ENCODE assay signal across 18 cellular contexts in genomic region chr1:23396380-23396779, GRCh38. TPM values are rescaled to one million over a fixed set of nuclear protein-coding genes. Genes with fewer than 3 reads are reported as not detected.
DNase-seq lines count a peak whose midpoint lies in the region; ATAC-seq, FAIRE-seq and TF ChIP-seq lines count a peak whose summit lies in the region.
"Had no signal": no experiment of that assay in that cellular context is flagged by ENCODE, and none has a peak within 500 bp of the region (broad histone marks: within the 10 kb centered on the region; RNA-seq: fewer than 3 reads in every experiment).

No MANE protein-coding gene starts in this region.

- H3K27ac Mint-ChIP-seq in activated T-cell treated with anti-CD3 and anti-CD28 coated beads, Interleukin-2, amount 50 U/mL, for 24 hours: no peak overlapping the region
- H3K27ac Mint-ChIP-seq: B cell had no signal

- H3K27ac ChIP-seq in HepG2 (ENCODE audit: extremely low read length, insufficient read depth, low read length) (no peak overlapping the region), right lobe of liver (no peak overlapping the region), mesenchymal stem cell (ENCODE audit: low read length, poor library complexity, severe bottlenecking) (no peak overlapping the region), stomach smooth muscle (ENCODE audit: low read length) (peak overlapping the region; percentile 11)
- H3K27ac ChIP-seq: BLaER1 treated with 17β-estradiol and CSF1 and Interleukin-3, amounts not matched to agents 10 nM and 100 nM had no signal

- no peak overlapping the region for H2BK15ac ChIP-seq in mesenchymal stem cell (ENCODE audit: low read depth, poor library complexity, severe bottlenecking)

- POLR2A ChIA-PET in HepG2 (lab: Yijun Ruan, JAX): no interaction called here

- TF ChIP-seq EP300 in HepG2 (IDR thresholded peaks at IDR 0.05; ENCODE audit: low read depth in 2 of 2, low read length in 2 of 2) (no peak), HepG2 (CRISPR knock-in tag; IDR thresholded peaks at IDR 0.05; ENCODE audit: borderline replicate concordance) (no peak)

- BruUV-seq in HepG2 (replicated peaks; lab: Mats Ljungman, UMichigan): no TSS peak

- H3K4me1 Mint-ChIP-seq in activated T-cell treated with anti-CD3 and anti-CD28 coated beads, Interleukin-2, amount 50 U/mL, for 24 hours (ENCODE audit: low read depth): peaks cover 5% of the 10 kb centered on the region
- H3K4me1 Mint-ChIP-seq: B cell; CD8-positive, alpha-beta memory T cell had no signal

- intact Hi-C loops in HepG2 (cut with micrococcal nuclease; ENCODE audit: unreplicated experiment) (no loop called here), right lobe of liver (cut with DNase I) (no loop called here)

- no peak overlapping the region for H2BK120ac ChIP-seq in mesenchymal stem cell (ENCODE audit: low read depth, low read length)

- DNase-seq in HepG2 (ENCODE audit: low spot score) (no peak), right lobe of liver (no peak), mesenchymal stem cell (no peak), COLO829 (ENCODE audit: low spot score) (no peak)
- DNase-seq in activated T-cell treated with anti-CD3 and anti-CD28 coated beads, Interleukin-2, amount 50 U/mL, for 24 hours: no peak
- DNase-seq: CD8-positive, alpha-beta memory T cell; DMS153; DMS79; GDM1; GM23248 had no signal

- H4K91ac ChIP-seq in mesenchymal stem cell (ENCODE audit: low read length): no peak overlapping the region

- WGBS in HepG2 (ENCODE audit: low lambda C conversion rate): 98% methylated on average over 2 of the region's 2 CpGs
- WGBS in right lobe of liver (ENCODE audit: insufficient coverage, low coverage, low lambda C conversion rate, missing lambda C conversion rate): 82% methylated on average over 2 of the region's 2 CpGs
- WGBS in mesenchymal stem cell: 89% methylated on average over 1 of the region's 2 CpGs

- H2AK5ac ChIP-seq in mesenchymal stem cell (ENCODE audit: low read length, severe bottlenecking): peak overlapping the region; percentile 38

- H3K9me3 ChIP-seq in HepG2 (ENCODE audit: low read length) (no peaks in the 10 kb centered on the region), right lobe of liver (no peaks in the 10 kb centered on the region), mesenchymal stem cell (ENCODE audit: control insufficient read depth, low read length) (no peaks in the 10 kb centered on the region), stomach smooth muscle (ENCODE audit: control insufficient read depth in 2 of 2, low read length in 2 of 2) (no peaks in the 10 kb centered on the region)
- H3K9me3 ChIP-seq: BLaER1 treated with 17β-estradiol and CSF1 and Interleukin-3, amounts not matched to agents 10 nM and 100 nM; HAP-1 had no signal

- no peak overlapping the region for H3K4me3 Mint-ChIP-seq in activated T-cell treated with anti-CD3 and anti-CD28 coated beads, Interleukin-2, amount 50 U/mL, for 24 hours
- H3K4me3 Mint-ChIP-seq: B cell; CD8-positive, alpha-beta memory T cell had no signal

- H4K20me1 ChIP-seq in HepG2 (ENCODE audit: insufficient read depth, low read length): no peaks in the 10 kb centered on the region
- H4K20me1 ChIP-seq: BLaER1 treated with 17β-estradiol and CSF1 and Interleukin-3, amounts not matched to agents 10 nM and 100 nM had no signal

- CTCF ChIA-PET in HepG2 (lab: Yijun Ruan, JAX; ENCODE audit: low intra/inter-chr PET ratio, low total read pairs): no interaction called here

- H3K36me3 Mint-ChIP-seq in activated T-cell treated with anti-CD3 and anti-CD28 coated beads, Interleukin-2, amount 50 U/mL, for 24 hours (ENCODE audit: low read depth): peaks cover 7% of the 10 kb centered on the region

- ATAC-seq in HepG2: no peak
- ATAC-seq in right lobe of liver: no peak
- ATAC-seq in HG03469 (IDR thresholded peaks at IDR 0.05; ENCODE audit: unreplicated experiment): no peak

- H3K4ac ChIP-seq in mesenchymal stem cell (ENCODE audit: low read depth in 1 of 2, low read length in 2 of 2): peak overlapping the region in 1 of 2 experiments; percentile 2

- H3K4me2 ChIP-seq in HepG2 (ENCODE audit: low read depth, low read length) (no peak overlapping the region), mesenchymal stem cell (ENCODE audit: low read length, poor library complexity, severe bottlenecking) (no peak overlapping the region)
- H3K4me2 ChIP-seq: BLaER1 treated with 17β-estradiol and CSF1 and Interleukin-3, amounts not matched to agents 10 nM and 100 nM had no signal

- H3K9ac ChIP-seq in HepG2 (ENCODE audit: insufficient read depth, low read depth, low read length): no peak overlapping the region
- peak overlapping the region; percentile 84 for H3K9ac ChIP-seq in mesenchymal stem cell (ENCODE audit: low read length)
- H3K9ac ChIP-seq in stomach smooth muscle (ENCODE audit: low read length in 2 of 2): no peak overlapping the region
- H3K9ac ChIP-seq: BLaER1 treated with 17β-estradiol and CSF1 and Interleukin-3, amounts not matched to agents 10 nM and 100 nM; GM23248 had no signal

- in situ Hi-C loops in HepG2 (cut with HindIII; ENCODE audit: extremely low pct_ligation_motif_present, low pct_unique_long_range_greater_than_20kb): no loop called here

- no peaks in the 10 kb centered on the region for H3K79me2 ChIP-seq in HepG2 (ENCODE audit: insufficient read depth, low read length)

- TF ChIP-seq RAD21 in HepG2 (CRISPR knock-in tag; IDR thresholded peaks at IDR 0.05): no peak

- no peak overlapping the region for H3K4me3 ChIP-seq in HepG2 (replicated peaks in 1 of 3; ENCODE audit: insufficient read depth in 1 of 3, low read depth in 2 of 3, low read length in 3 of 3)
- H3K4me3 ChIP-seq in right lobe of liver: no peak overlapping the region
- no peak overlapping the region for H3K4me3 ChIP-seq in mesenchymal stem cell (ENCODE audit: insufficient read depth in 1 of 2, low read depth in 1 of 2, low read length in 2 of 2)
- no peak overlapping the region for H3K4me3 ChIP-seq in stomach smooth muscle (ENCODE audit: low read length in 2 of 2)
- H3K4me3 ChIP-seq: BLaER1 treated with 17β-estradiol and CSF1 and Interleukin-3, amounts not matched to agents 10 nM and 100 nM; GM23248; HAP-1 had no signal

- TF ChIP-seq POLR2A in HepG2 (IDR thresholded peaks at IDR 0.05; ENCODE audit: insufficient read depth in 1 of 2, low read depth in 2 of 2, low read length in 2 of 2) (no peak), right lobe of liver (IDR thresholded peaks at IDR 0.05) (no peak)

- no peaks in the 10 kb centered on the region for H3K79me1 ChIP-seq in mesenchymal stem cell (replicated peaks; ENCODE audit: low read length, poor library complexity, severe bottlenecking)

- TF ChIP-seq CTCF in HepG2 (CRISPR knock-in tag; IDR thresholded peaks at IDR 0.05) (no peak), right lobe of liver (IDR thresholded peaks at IDR 0.05) (no peak)

- H3K27me3 ChIP-seq in HepG2 (ENCODE audit: control insufficient read depth in 1 of 2, insufficient read depth in 2 of 2, low read length in 2 of 2) (no peaks in the 10 kb centered on the region), right lobe of liver (no peaks in the 10 kb centered on the region), mesenchymal stem cell (ENCODE audit: control insufficient read depth in 1 of 2, insufficient read depth in 1 of 2, low read length in 2 of 2) (no peaks in the 10 kb centered on the region), stomach smooth muscle (ENCODE audit: control insufficient read depth in 1 of 2, insufficient read depth in 2 of 2, low read length in 2 of 2) (no peaks in the 10 kb centered on the region)
- H3K27me3 ChIP-seq: BLaER1 treated with 17β-estradiol and CSF1 and Interleukin-3, amounts not matched to agents 10 nM and 100 nM had no signal

- H2AFZ ChIP-seq in HepG2 (ENCODE audit: low read length): no peak overlapping the region
- no peak overlapping the region for H2AFZ ChIP-seq in mesenchymal stem cell (ENCODE audit: low read depth, low read length)
- H2AFZ ChIP-seq: GM23248 had no signal

- no peak for FAIRE-seq in HepG2 (lab: Jason Lieb, UNC)
- FAIRE-seq: GM12892, GM18507 had no signal

- peak overlapping the region in 1 of 2 experiments; percentile 9 for H2BK12ac ChIP-seq in mesenchymal stem cell (ENCODE audit: low read length in 2 of 2)

- H3K4me1 ChIP-seq in HepG2 (ENCODE audit: insufficient read depth, low read length): peaks cover 19% of the 10 kb centered on the region; the same call in 1 of the 2 replicates
- H3K4me1 ChIP-seq in right lobe of liver: peaks cover 0 to 16% (median 9%) of the 10 kb centered on the region in 4 donors
- H3K4me1 ChIP-seq in mesenchymal stem cell (ENCODE audit: control insufficient read depth, insufficient read depth, low read depth, low read length): peaks cover 16% of the 10 kb centered on the region
- peaks cover 24% of the 10 kb centered on the region for H3K4me1 ChIP-seq in stomach smooth muscle (ENCODE audit: control insufficient read depth, insufficient read depth, low read length)

- H3K27me3 Mint-ChIP-seq in activated T-cell treated with anti-CD3 and anti-CD28 coated beads, Interleukin-2, amount 50 U/mL, for 24 hours: no peaks in the 10 kb centered on the region

- no peak overlapping the region for H2BK5ac ChIP-seq in mesenchymal stem cell (ENCODE audit: low read depth, low read length, poor library complexity, severe bottlenecking)

- no peak overlapping the region for H4K8ac ChIP-seq in mesenchymal stem cell (ENCODE audit: low read length)

- H3K9me3 Mint-ChIP-seq in activated T-cell treated with anti-CD3 and anti-CD28 coated beads, Interleukin-2, amount 50 U/mL, for 24 hours: no peaks in the 10 kb centered on the region
- H3K9me3 Mint-ChIP-seq: CD8-positive, alpha-beta memory T cell had no signal

- H3K18ac ChIP-seq in mesenchymal stem cell (ENCODE audit: low read depth in 1 of 2, low read length in 2 of 2): peak overlapping the region; percentile 21 to 64

- H3K23ac ChIP-seq in mesenchymal stem cell (ENCODE audit: low read length in 2 of 2): no peak overlapping the region

- no peak overlapping the region for H3K14ac ChIP-seq in mesenchymal stem cell (ENCODE audit: low read length in 2 of 2)

- H3K36me3 ChIP-seq in HepG2 (replicated peaks in 1 of 2; ENCODE audit: control insufficient read depth in 1 of 2, insufficient read depth in 2 of 2, low read length in 2 of 2) (peaks cover 22 to 60% of the 10 kb centered on the region in 2 experiments), right lobe of liver (peaks cover 0 to 24% (median 5%) of the 10 kb centered on the region in 4 donors), mesenchymal stem cell (ENCODE audit: control insufficient read depth in 1 of 2, insufficient read depth in 2 of 2, low read depth in 1 of 2, low read length in 2 of 2) (peaks cover 0 to 28% of the 10 kb centered on the region in 2 experiments), stomach smooth muscle (ENCODE audit: control insufficient read depth in 2 of 2, insufficient read depth in 2 of 2, low read length in 2 of 2) (peaks cover 15 to 20% of the 10 kb centered on the region in 2 donors)
- H3K36me3 ChIP-seq: BLaER1 treated with 17β-estradiol and CSF1 and Interleukin-3, amounts not matched to agents 10 nM and 100 nM; HAP-1 had no signal

RNA-seq across cellular contexts. Expression of gene ZNF436, which starts 26.7 kb away (rescaled TPM):
- total RNA-seq in HepG2 (2016; rRNA removed; fragmentation: Illumina TruSeq; extraction: Trizol): 9.9 and 12.6 TPM in 2 replicates
- 1.2 and 1.3 TPM in 2 replicates for total RNA-seq in HepG2 (2016; cell fraction: cytosol; rRNA removed; fragmentation: Illumina TruSeq; extraction: Trizol; ENCODE audit: low read depth)
- total RNA-seq in HepG2 (2016; cell fraction: insoluble cytoplasmic fraction; rRNA removed; fragmentation: Illumina TruSeq; extraction: Trizol): 9.5 and 13.9 TPM in 2 replicates
- 4.7 and 6.1 TPM in 2 replicates for total RNA-seq in HepG2 (2016; cell fraction: membrane; rRNA removed; fragmentation: Illumina TruSeq; extraction: Trizol)
- total RNA-seq in HepG2 (2016; cell fraction: nucleus; rRNA removed; fragmentation: Illumina TruSeq; extraction: Trizol): 7.1 and 8.3 TPM in 2 replicates
- polyA plus RNA-seq in HepG2 (2011; rRNA removed): 4.3 TPM in 2 replicates
- 2.0 and 3.3 TPM in 2 replicates for polyA plus RNA-seq in HepG2 (2011; cell fraction: cytosol; rRNA removed)
- polyA plus RNA-seq in HepG2 (2011; cell fraction: nucleus; rRNA removed): 7.0 and 8.6 TPM in 2 replicates
- 3.6 and 3.9 TPM in 2 replicates for polyA plus RNA-seq in HepG2 (2012)
- polyA plus RNA-seq in HepG2 (2016; cell fraction: cytosol; fragmentation: Illumina TruSeq; extraction: Trizol; ENCODE audit: low read depth): 0.23 and 0.35 TPM in 2 replicates
- polyA plus RNA-seq in HepG2 (2016; cell fraction: insoluble cytoplasmic fraction; fragmentation: Illumina TruSeq; extraction: Trizol; ENCODE audit: low read depth): 7.1 and 7.4 TPM in 2 replicates
- 1.3 and 1.4 TPM in 2 replicates for polyA plus RNA-seq in HepG2 (2016; cell fraction: membrane; fragmentation: Illumina TruSeq; extraction: Trizol; ENCODE audit: low read depth)
- polyA plus RNA-seq in HepG2 (2016; cell fraction: nucleus; fragmentation: Illumina TruSeq; extraction: Trizol; ENCODE audit: insufficient read depth, low read depth): 10.5 and 11.6 TPM in 2 replicates
- polyA minus RNA-seq in HepG2 (2011; rRNA and poly(A)+ RNA removed; ENCODE audit: low replicate concordance): 6.0 and 6.3 TPM in 2 replicates
- polyA minus RNA-seq in HepG2 (2011; cell fraction: cytosol; rRNA and poly(A)+ RNA removed): 4.3 and 6.0 TPM in 2 replicates
- polyA minus RNA-seq in HepG2 (2011; cell fraction: nucleus; rRNA and poly(A)+ RNA removed): 6.8 and 11.7 TPM in 2 replicates
- total RNA-seq in right lobe of liver: 1 to 10 TPM; 2.8 to 4.5 (median 3.4) TPM
- 10.9 TPM for polyA plus RNA-seq in mesenchymal stem cell (2013, experiment 1 of 2)
- polyA plus RNA-seq in mesenchymal stem cell (2013, experiment 2 of 2): 10.8 TPM

RNA-seq across cellular contexts. Expression of gene TCEA3, which starts 28.2 kb away (rescaled TPM):
- total RNA-seq in HepG2 (2016; rRNA removed; fragmentation: Illumina TruSeq; extraction: Trizol): 81.5 and 84.6 TPM in 2 replicates
- 62.6 and 67.5 TPM in 2 replicates for total RNA-seq in HepG2 (2016; cell fraction: cytosol; rRNA removed; fragmentation: Illumina TruSeq; extraction: Trizol; ENCODE audit: low read depth)
- total RNA-seq in HepG2 (2016; cell fraction: insoluble cytoplasmic fraction; rRNA removed; fragmentation: Illumina TruSeq; extraction: Trizol): 77.6 and 83.3 TPM in 2 replicates
- total RNA-seq in HepG2 (2016; cell fraction: membrane; rRNA removed; fragmentation: Illumina TruSeq; extraction: Trizol): 58.1 and 63.2 TPM in 2 replicates
- total RNA-seq in HepG2 (2016; cell fraction: nucleus; rRNA removed; fragmentation: Illumina TruSeq; extraction: Trizol): 55.6 and 64.4 TPM in 2 replicates
- polyA plus RNA-seq in HepG2 (2011; rRNA removed): 55.5 and 57.9 TPM in 2 replicates
- polyA plus RNA-seq in HepG2 (2011; cell fraction: cytosol; rRNA removed): 41.6 and 53.2 TPM in 2 replicates
- polyA plus RNA-seq in HepG2 (2011; cell fraction: nucleus; rRNA removed): 94.8 and 103 TPM in 2 replicates
- polyA plus RNA-seq in HepG2 (2012): 43.1 and 68.0 TPM in 2 replicates
- polyA plus RNA-seq in HepG2 (2016; cell fraction: cytosol; fragmentation: Illumina TruSeq; extraction: Trizol; ENCODE audit: low read depth): 77.6 and 80.8 TPM in 2 replicates
- 107 and 119 TPM in 2 replicates for polyA plus RNA-seq in HepG2 (2016; cell fraction: insoluble cytoplasmic fraction; fragmentation: Illumina TruSeq; extraction: Trizol; ENCODE audit: low read depth)
- polyA plus RNA-seq in HepG2 (2016; cell fraction: membrane; fragmentation: Illumina TruSeq; extraction: Trizol; ENCODE audit: low read depth): 67.2 and 70.2 TPM in 2 replicates
- polyA plus RNA-seq in HepG2 (2016; cell fraction: nucleus; fragmentation: Illumina TruSeq; extraction: Trizol; ENCODE audit: insufficient read depth, low read depth): 133 and 140 TPM in 2 replicates
- polyA minus RNA-seq in HepG2 (2011; rRNA and poly(A)+ RNA removed; ENCODE audit: low replicate concordance): 2.4 and 21.3 TPM in 2 replicates
- polyA minus RNA-seq in HepG2 (2011; cell fraction: cytosol; rRNA and poly(A)+ RNA removed): 14.4 and 14.5 TPM in 2 replicates
- polyA minus RNA-seq in HepG2 (2011; cell fraction: nucleus; rRNA and poly(A)+ RNA removed): 28.3 and 31.7 TPM in 2 replicates
- 10 to 100 TPM; 53.3 to 94.0 (median 63.2) TPM for total RNA-seq in right lobe of liver
- polyA plus RNA-seq in mesenchymal stem cell (2013, experiment 1 of 2): 27.4 TPM
- polyA plus RNA-seq in mesenchymal stem cell (2013, experiment 2 of 2): 25.9 TPM
- total RNA-seq: A172, B cell had no signal

RNA-seq across cellular contexts. Expression of gene HNRNPR, which starts 52.3 kb away (rescaled TPM):
- total RNA-seq in HepG2 (2016; rRNA removed; fragmentation: Illumina TruSeq; extraction: Trizol): 216 and 303 TPM in 2 replicates
- total RNA-seq in HepG2 (2016; cell fraction: cytosol; rRNA removed; fragmentation: Illumina TruSeq; extraction: Trizol; ENCODE audit: low read depth): 17.8 and 18.7 TPM in 2 replicates
- 220 and 303 TPM in 2 replicates for total RNA-seq in HepG2 (2016; cell fraction: insoluble cytoplasmic fraction; rRNA removed; fragmentation: Illumina TruSeq; extraction: Trizol)
- 54.4 and 60.8 TPM in 2 replicates for total RNA-seq in HepG2 (2016; cell fraction: membrane; rRNA removed; fragmentation: Illumina TruSeq; extraction: Trizol)
- 120 and 127 TPM in 2 replicates for total RNA-seq in HepG2 (2016; cell fraction: nucleus; rRNA removed; fragmentation: Illumina TruSeq; extraction: Trizol)
- polyA plus RNA-seq in HepG2 (2011; rRNA removed): 93.6 and 133 TPM in 2 replicates
- polyA plus RNA-seq in HepG2 (2011; cell fraction: cytosol; rRNA removed): 55.9 and 84.1 TPM in 2 replicates
- polyA plus RNA-seq in HepG2 (2011; cell fraction: nucleus; rRNA removed): 20.7 and 25.3 TPM in 2 replicates
- 82.4 and 94.8 TPM in 2 replicates for polyA plus RNA-seq in HepG2 (2012)
- polyA plus RNA-seq in HepG2 (2016; cell fraction: cytosol; fragmentation: Illumina TruSeq; extraction: Trizol; ENCODE audit: low read depth): 13.1 and 13.2 TPM in 2 replicates
- 325 and 342 TPM in 2 replicates for polyA plus RNA-seq in HepG2 (2016; cell fraction: insoluble cytoplasmic fraction; fragmentation: Illumina TruSeq; extraction: Trizol; ENCODE audit: low read depth)
- polyA plus RNA-seq in HepG2 (2016; cell fraction: membrane; fragmentation: Illumina TruSeq; extraction: Trizol; ENCODE audit: low read depth): 41.5 and 41.9 TPM in 2 replicates
- polyA plus RNA-seq in HepG2 (2016; cell fraction: nucleus; fragmentation: Illumina TruSeq; extraction: Trizol; ENCODE audit: insufficient read depth, low read depth): 149 and 155 TPM in 2 replicates
- 55.1 and 153 TPM in 2 replicates for polyA minus RNA-seq in HepG2 (2011; rRNA and poly(A)+ RNA removed; ENCODE audit: low replicate concordance)
- polyA minus RNA-seq in HepG2 (2011; cell fraction: cytosol; rRNA and poly(A)+ RNA removed): 59.6 and 62.2 TPM in 2 replicates
- 145 and 152 TPM in 2 replicates for polyA minus RNA-seq in HepG2 (2011; cell fraction: nucleus; rRNA and poly(A)+ RNA removed)
- total RNA-seq in right lobe of liver: 10 to 100 TPM; 27.5 to 44.2 (median 32.0) TPM
- polyA plus RNA-seq in mesenchymal stem cell (2013, experiment 1 of 2): 85.8 TPM
- 90.1 TPM for polyA plus RNA-seq in mesenchymal stem cell (2013, experiment 2 of 2)
